Comparison of ENCODE assay signal across 16 cellular contexts in genomic region chr6:57182017-57182432, GRCh38. TPM values are rescaled to one million over a fixed set of nuclear protein-coding genes. Genes with fewer than 3 reads are reported as not detected.
DNase-seq lines count a peak whose midpoint lies in the region; ATAC-seq and TF ChIP-seq lines count a peak whose summit lies in the region.
"Had no signal": no experiment of that assay in that cellular context is flagged by ENCODE, and none has a peak within 500 bp of the region (broad histone marks: within the 10 kb centered on the region; RNA-seq: fewer than 3 reads in every experiment).

No MANE protein-coding gene starts in this region.

- TF ChIP-seq CTCF in AG10803 (conservative IDR thresholded peaks at IDR 0.05; ENCODE audit: low read length) (no peak), HFFc6 (IDR thresholded peaks at IDR 0.05) (no peak), progenitor cell of endocrine pancreas (IDR thresholded peaks at IDR 0.05; ENCODE audit: unreplicated experiment) (no peak)

- ATAC-seq in GM19324 (IDR thresholded peaks at IDR 0.05; ENCODE audit: low FRiP score, unreplicated experiment), result no peak
- no peak for ATAC-seq in GM21381 (IDR thresholded peaks at IDR 0.05; ENCODE audit: unreplicated experiment)
- ATAC-seq: activated CD4-positive, CD25-positive, alpha-beta regulatory T cell treated with anti-CD3 and anti-CD28 coated beads, Interleukin-2, amount 50 U/mL, for 24 hours; GM12878 had no signal

- no peak for TF ChIP-seq POLR2A in erythroblast (IDR thresholded peaks at IDR 0.05; ENCODE audit: low read length)

- H3K9me3 Mint-ChIP-seq in HFFc6 (no peaks in the 10 kb centered on the region), progenitor cell of endocrine pancreas (ENCODE audit: low read depth) (no peaks in the 10 kb centered on the region)
- H3K9me3 Mint-ChIP-seq: dendritic cell treated with granulocyte-macrophage colony-stimulating factor and Interleukin-4, amounts not matched to agents 40 ng/mL and 50 ng/mL, for 4 days had no signal

- no peak overlapping the region; the same call in 1 of the 2 replicates for H3K4me3 Mint-ChIP-seq in HFFc6
- no peak overlapping the region for H3K4me3 Mint-ChIP-seq in progenitor cell of endocrine pancreas (ENCODE audit: low read depth)
- H3K4me3 Mint-ChIP-seq: dendritic cell treated with granulocyte-macrophage colony-stimulating factor and Interleukin-4, amounts not matched to agents 40 ng/mL and 50 ng/mL, for 4 days had no signal

- H3K27ac Mint-ChIP-seq in HFFc6 (peak overlapping the region; percentile 16; the same call in 1 of the 2 replicates), progenitor cell of endocrine pancreas (peak overlapping the region; percentile 37)
- H3K27ac Mint-ChIP-seq: dendritic cell treated with granulocyte-macrophage colony-stimulating factor and Interleukin-4, amounts not matched to agents 40 ng/mL and 50 ng/mL, for 4 days had no signal

- H3K4me3 ChIP-seq in AG10803 (ENCODE audit: low read length), result no peak overlapping the region
- H3K4me3 ChIP-seq: BLaER1 treated with 17β-estradiol and CSF1 and Interleukin-3, amounts not matched to agents 10 nM and 100 nM; GM12878; suprapubic skin had no signal

- H3K36me3 Mint-ChIP-seq in HFFc6 (ENCODE audit: low read depth), result peaks cover 70% of the 10 kb centered on the region
- peaks cover 17% of the 10 kb centered on the region for H3K36me3 Mint-ChIP-seq in progenitor cell of endocrine pancreas (ENCODE audit: insufficient read depth)

- H3K27me3 Mint-ChIP-seq in HFFc6 (ENCODE audit: insufficient read depth) (no peaks in the 10 kb centered on the region; the same call in 1 of the 2 replicates), progenitor cell of endocrine pancreas (no peaks in the 10 kb centered on the region)
- H3K27me3 Mint-ChIP-seq: dendritic cell treated with granulocyte-macrophage colony-stimulating factor and Interleukin-4, amounts not matched to agents 40 ng/mL and 50 ng/mL, for 4 days had no signal

- H3K4me1 Mint-ChIP-seq in HFFc6 (ENCODE audit: low read depth) (peaks cover 67% of the 10 kb centered on the region), progenitor cell of endocrine pancreas (ENCODE audit: low read depth) (no peaks in the 10 kb centered on the region)

- DNase-seq in AG10803 (ENCODE audit: low read depth), result peak; percentile 33
- no peak for DNase-seq in HFFc6
- DNase-seq in erythroblast (lab: John Stamatoyannopoulos, UW), result peak; percentile 24 to 71
- DNase-seq in progenitor cell of endocrine pancreas (ENCODE audit: low spot score, unreplicated experiment), result no peak
- no peak for DNase-seq in SW 1271 (lab: John Stamatoyannopoulos, UW)
- no peak for DNase-seq in stimulated activated CD4-positive, alpha-beta T cell treated with anti-CD3 and anti-CD28 coated beads, Interleukin-4, amount 100 ng/mL, for 4 hours
- DNase-seq: NCI-H1694, NCI-H510A treated with DMSO at 0.1 percent for 48 hours, T-helper 1 cell had no signal

RNA-seq across cellular contexts. Expression of gene BAG2, which starts 9.9 kb away (rescaled TPM):
- 10 to 100 TPM; 26.2 to 31.6 (median 28.3) TPM for total RNA-seq in HFFc6 (2021; fragmentation: NEBNext Ultra II Directional; extraction: Animal tissue kit (Norgen Biotek cat#: 25700))
- 4.8 and 4.9 TPM in 2 replicates for total RNA-seq in progenitor cell of endocrine pancreas

RNA-seq across cellular contexts. Expression of gene RAB23, which starts 40.1 kb away (rescaled TPM):
- 10 to 100 TPM; 23.1 to 30.3 (median 28.9) TPM for total RNA-seq in HFFc6 (2021; fragmentation: NEBNext Ultra II Directional; extraction: Animal tissue kit (Norgen Biotek cat#: 25700))
- total RNA-seq in progenitor cell of endocrine pancreas, result 15.3 and 16.6 TPM in 2 replicates

Comparison
In these comparisons a context has a peak if more than half of its experiments do, and no peak if none do; other contexts are left out.
1. DNase-seq: peak in AG10803 (single experiment) and erythroblast (2 of 2); none in HFFc6 (single experiment), progenitor cell of endocrine pancreas (single experiment), SW 1271 (0 of 2) and stimulated activated CD4-positive, alpha-beta T cell treated with anti-CD3 and anti-CD28 coated beads, Interleukin-4, amount 100 ng/mL, for 4 hours (0 of 2).